In genomic region chr1:54808443-54809207, GRCh38 we compare ENCODE assay signal across 2 cellular contexts.
A peak's percentile ranks its signal among the peaks of the same experiment; 100 is the strongest.
TF ChIP-seq lines count a peak whose summit lies in the region.

No MANE protein-coding gene starts in this region.

TF ChIP-seq in IMR-90, 13 proteins besides CTCF, POLR2A, EP300 and RAD21:
- no peak for TF ChIP-seq MAFK (IDR thresholded peaks at IDR 0.05; ENCODE audit: low read depth, low read length)
- no peak for TF ChIP-seq CEBPB (IDR thresholded peaks at IDR 0.05; ENCODE audit: low read depth, low read length)
- no peak for TF ChIP-seq MAZ (IDR thresholded peaks at IDR 0.05; ENCODE audit: borderline replicate concordance, low read depth, low read length)

TF ChIP-seq in H1, 55 proteins besides CTCF, POLR2A, EP300 and RAD21:
- TF ChIP-seq BACH1 (IDR thresholded peaks at IDR 0.05; ENCODE audit: low read length) (no peak), CREB1 (IDR thresholded peaks at IDR 0.05) (0 out of 2 replicates have a peak, but pooled peaks have one; percentile 12), PHF8 (conservative IDR thresholded peaks at IDR 0.05; ENCODE audit: low read depth, low read length) (no peak), SP1 (IDR thresholded peaks at IDR 0.05; ENCODE audit: low read depth, low read length) (no peak), KDM1A (IDR thresholded peaks at IDR 0.05; ENCODE audit: borderline replicate concordance, low read length) (0 out of 2 replicates have a peak, but pooled peaks have one; percentile 25)
